ENCODE assay signal across 2 cellular contexts in genomic region chr3:154775821-154776548, GRCh38.
TF ChIP-seq lines count a peak whose summit lies in the region.

No MANE protein-coding gene starts in this region.

TF ChIP-seq in IMR-90, 13 proteins besides CTCF, POLR2A, EP300 and RAD21 (continued from another document):
- peak; percentile 51; the same call in 1 of the 2 replicates for TF ChIP-seq CEBPB (IDR thresholded peaks at IDR 0.05; ENCODE audit: low read depth, low read length)

TF ChIP-seq in H1, 55 proteins besides CTCF, POLR2A, EP300 and RAD21 (continued from another document):
- TF ChIP-seq CBX5 (IDR thresholded peaks at IDR 0.05; ENCODE audit: low read depth, low read length), result no peak
- no peak for TF ChIP-seq HDAC6 (IDR thresholded peaks at IDR 0.05; ENCODE audit: low read depth, low read length)
- 0 out of 2 replicates have a peak, but pooled peaks have one; percentile 18 for TF ChIP-seq YY1 (IDR thresholded peaks at IDR 0.05; ENCODE audit: low read depth, low read length)
- no peak for TF ChIP-seq RBBP5 (IDR thresholded peaks at IDR 0.05; ENCODE audit: borderline replicate concordance, low read depth, low read length)
- no peak for TF ChIP-seq POLR2AphosphoS5 (IDR thresholded peaks at IDR 0.05; ENCODE audit: low read depth, low read length)
- no peak for TF ChIP-seq CHD1 (IDR thresholded peaks at IDR 0.05; ENCODE audit: low read depth, low read length)
- TF ChIP-seq E2F6 (IDR thresholded peaks at IDR 0.05), result no peak
